Comparison of ENCODE assay signal across 8 cellular contexts in genomic region chr1:169893645-169894423, GRCh38. TPM values are rescaled to one million over a fixed set of nuclear protein-coding genes. Genes with fewer than 3 reads are reported as not detected.
A peak's percentile ranks its signal among the peaks of the same experiment; 100 is the strongest.
DNase-seq lines count a peak whose midpoint lies in the region; ATAC-seq, FAIRE-seq and TF ChIP-seq lines count a peak whose summit lies in the region.

TSS of gene SCYL3 (minus strand) at chr1:169893896. CDS start at chr1:169888840, 5,056 bp downstream.

- H2BK15ac ChIP-seq in H1 (ENCODE audit: low read length) (no peak within 1 kb of the TSS), mesenchymal stem cell (ENCODE audit: low read depth, poor library complexity, severe bottlenecking) (peak within 1 kb of the TSS; percentile 87)

- H3K18ac ChIP-seq in H1 (ENCODE audit: extremely low read depth, low read length) (peak within 1 kb of the TSS; percentile 99), mesenchymal stem cell (ENCODE audit: low read depth in 1 of 2, low read length in 2 of 2) (peak within 1 kb of the TSS; percentile 97 to 99)

- peak; percentile 74 for FAIRE-seq in HTR-8/SVneo (lab: Jason Lieb, UNC)
- peak; percentile 87 for FAIRE-seq in H1 (lab: Jason Lieb, UNC)

- H3K27me3 ChIP-seq in H1 (replicated peaks in 1 of 4; ENCODE audit: control insufficient read depth in 3 of 4, extremely low read depth in 1 of 4, insufficient read depth in 3 of 4, low read length in 3 of 4) = no peaks in the 10 kb centered on the region
- peaks cover 0 to 9% of the 10 kb centered on the region in 2 experiments for H3K27me3 ChIP-seq in mesenchymal stem cell (ENCODE audit: control insufficient read depth in 1 of 2, insufficient read depth in 1 of 2, low read length in 2 of 2)

- H4K8ac ChIP-seq in H1 (ENCODE audit: extremely low read depth, insufficient read depth, low read length) = peak within 1 kb of the TSS; percentile 98
- peak within 1 kb of the TSS; percentile 95 for H4K8ac ChIP-seq in mesenchymal stem cell (ENCODE audit: low read length)

- TF ChIP-seq EP300 in H1 (IDR thresholded peaks at IDR 0.05; ENCODE audit: borderline replicate concordance in 1 of 2, low read depth in 2 of 2, low read length in 2 of 2) = no peak

- no peak for TF ChIP-seq CTCF in H1 (IDR thresholded peaks at IDR 0.05; ENCODE audit: control extremely low read depth in 1 of 3, insufficient read depth in 1 of 3, low read depth in 1 of 3, low read length in 3 of 3)

- H3K4ac ChIP-seq in H1 (replicated peaks; ENCODE audit: insufficient read length, low read depth, low read length) = peak within 1 kb of the TSS; percentile 63
- peak within 1 kb of the TSS; percentile 92 to 99 for H3K4ac ChIP-seq in mesenchymal stem cell (ENCODE audit: low read depth in 1 of 2, low read length in 2 of 2)

- peak within 1 kb of the TSS; percentile 1 for H3K23ac ChIP-seq in H1 (ENCODE audit: insufficient read length)
- peak within 1 kb of the TSS; percentile 51 to 70 for H3K23ac ChIP-seq in mesenchymal stem cell (ENCODE audit: low read length in 2 of 2)

- H3K9me3 ChIP-seq in H1 (ENCODE audit: insufficient read depth in 2 of 2, low read depth in 1 of 2, low read length in 1 of 2) (no peaks in the 10 kb centered on the region), mesenchymal stem cell (ENCODE audit: control insufficient read depth, low read length) (no peaks in the 10 kb centered on the region)

- CTCF ChIA-PET in activated CD8-positive, alpha-beta memory T cell treated with anti-CD3 and anti-CD28 coated beads, Interleukin-2, amount 10 ng/mL, durations not matched to agents 7 days and 5 days (lab: Charles Lee) = interaction anchor here (0.9 to 2.8 kb wide), 4 partner anchors 15 to 176 kb away, joined by 3 to 13 read pairs (median 6); partner anchors contain the start of gene METTL18
- CTCF ChIA-PET in H1 (lab: Charles Lee; ENCODE audit: partially characterized antibody) = interaction anchor here (1.1 kb wide), 1 partner anchor 13 kb away, joined by 3 read pairs; no protein-coding TSS in a partner anchor

- H3K14ac ChIP-seq in H1 (ENCODE audit: insufficient read length) (no peak within 1 kb of the TSS), mesenchymal stem cell (ENCODE audit: low read length in 2 of 2) (peak within 1 kb of the TSS in 1 of 2 experiments; percentile 99)

- H3K36me3 ChIP-seq in H1 (ENCODE audit: control insufficient read depth in 2 of 4, insufficient read depth in 4 of 4, low read length in 3 of 4) (no peaks in the 10 kb centered on the region), mesenchymal stem cell (ENCODE audit: control insufficient read depth in 1 of 2, insufficient read depth in 2 of 2, low read depth in 1 of 2, low read length in 2 of 2) (peaks cover 0 to 2% of the 10 kb centered on the region in 2 experiments)

- H3K27me3 Mint-ChIP-seq in activated CD8-positive, alpha-beta memory T cell treated with anti-CD3 and anti-CD28 coated beads, Interleukin-2, amount 10 ng/mL, durations not matched to agents 7 days and 5 days = peaks cover 6% of the 10 kb centered on the region

- peak within 1 kb of the TSS; percentile 70 to 89 (median 82) for H3K4me3 ChIP-seq in H1 (ENCODE audit: extremely low read depth in 1 of 4, insufficient read depth in 2 of 4, low read depth in 3 of 4, low read length in 4 of 4)
- peak within 1 kb of the TSS; percentile 89 to 91 for H3K4me3 ChIP-seq in mesenchymal stem cell (ENCODE audit: insufficient read depth in 1 of 2, low read depth in 1 of 2, low read length in 2 of 2)

- peak within 1 kb of the TSS; percentile 97 to 99 (median 98) for H3K9ac ChIP-seq in H1 (replicated peaks in 1 of 4; ENCODE audit: extremely low read depth in 1 of 4, low read depth in 3 of 4, low read length in 3 of 4)
- peak within 1 kb of the TSS; percentile 99 for H3K9ac ChIP-seq in mesenchymal stem cell (ENCODE audit: low read length)

- H3K23me2 ChIP-seq in H1 (ENCODE audit: low read depth, low read length) = peaks cover 3% of the 10 kb centered on the region

- H4K20me1 ChIP-seq in H1 (replicated peaks in 1 of 2; ENCODE audit: control insufficient read depth in 1 of 2, insufficient read depth in 2 of 2, low read length in 2 of 2) = peaks cover 0 to 7% of the 10 kb centered on the region in 2 experiments

- DNase-seq in COLO829 (ENCODE audit: low spot score) (peak; percentile 99), HTR-8/SVneo (ENCODE audit: insufficient read length, low spot score) (peak; percentile 96), NOMO-1 treated with dmso at 0.1 percent for 144 hours (lab: John Stamatoyannopoulos, UW; ENCODE audit: unreplicated experiment) (peak; percentile 94), H1 (ENCODE audit: low read depth in 1 of 2, low spot score in 2 of 2) (peak; percentile 88 to 89), mesenchymal stem cell (peak; percentile 99)
- peak; percentile 95 for DNase-seq in activated CD8-positive, alpha-beta memory T cell treated with anti-CD3 and anti-CD28 coated beads, Interleukin-2, amount 10 ng/mL, durations not matched to agents 7 days and 5 days
- peak; percentile 79 for DNase-seq in stimulated activated CD8-positive, alpha-beta memory T cell treated with anti-CD3 and anti-CD28 coated beads, Interleukin-12 subunit alpha, Interleukin-12 subunit beta, amount 100 ng/mL, for 4 hours (ENCODE audit: low read depth)

- H2BK5ac ChIP-seq in H1 (ENCODE audit: low read depth, low read length) (peak within 1 kb of the TSS; percentile 100), mesenchymal stem cell (ENCODE audit: low read depth, low read length, poor library complexity, severe bottlenecking) (peak within 1 kb of the TSS; percentile 98)

- H3K79me2 ChIP-seq in H1 (ENCODE audit: control insufficient read depth in 1 of 2, insufficient read depth in 2 of 2, low read length in 2 of 2) = peaks cover 0 to 25% of the 10 kb centered on the region in 2 experiments; a peak in 2 of 4 replicates

- H2AK5ac ChIP-seq in H1 (ENCODE audit: low read depth, low read length) (no peak within 1 kb of the TSS), mesenchymal stem cell (ENCODE audit: low read length, severe bottlenecking) (no peak within 1 kb of the TSS)

- peak within 1 kb of the TSS; percentile 92 for H3K56ac ChIP-seq in H1 (replicated peaks; ENCODE audit: insufficient read length, low read depth, low read length)

- peak; percentile 80 for ATAC-seq in GM21367 (IDR thresholded peaks at IDR 0.05; ENCODE audit: unreplicated experiment)
- ATAC-seq in activated CD8-positive, alpha-beta memory T cell treated with anti-CD3 and anti-CD28 coated beads, Interleukin-2, amount 10 ng/mL, durations not matched to agents 7 days and 5 days = peak; percentile 87

- H3K79me1 ChIP-seq in H1 (ENCODE audit: low read depth, low read length) (peaks cover 2% of the 10 kb centered on the region; the same call in 1 of the 2 replicates), mesenchymal stem cell (replicated peaks; ENCODE audit: low read length, poor library complexity, severe bottlenecking) (peaks cover 3% of the 10 kb centered on the region)

- no peak within 1 kb of the TSS; the same call in 1 of the 2 replicates for H2BK20ac ChIP-seq in H1 (ENCODE audit: low read length)

- H4K91ac ChIP-seq in H1 (replicated peaks; ENCODE audit: insufficient read length, low read length) = peak within 1 kb of the TSS; percentile 99
- peak within 1 kb of the TSS; percentile 98 for H4K91ac ChIP-seq in mesenchymal stem cell (ENCODE audit: low read length)

- H3K4me3 Mint-ChIP-seq in activated CD8-positive, alpha-beta memory T cell treated with anti-CD3 and anti-CD28 coated beads, Interleukin-2, amount 10 ng/mL, durations not matched to agents 7 days and 5 days = peak within 1 kb of the TSS; percentile 79

- peak within 1 kb of the TSS; percentile 99 for H2BK120ac ChIP-seq in H1 (replicated peaks; ENCODE audit: low read depth, low read length)
- peak within 1 kb of the TSS; percentile 87 for H2BK120ac ChIP-seq in mesenchymal stem cell (ENCODE audit: low read depth, low read length)

- 2% methylated on average over 28 of the region's 52 CpGs; no CpG with 5 or more reads in 1 of the 2 experiments for whole genome bisulfite sequencing in H1 (ENCODE audit: extremely low coverage in 1 of 2, insufficient coverage in 1 of 2, insufficient read length in 1 of 2, insufficient replicate concordance in 2 of 2, low coverage in 1 of 2, low lambda C conversion rate in 2 of 2, missing lambda C conversion rate in 1 of 2), 2 experiments
- WGBS in mesenchymal stem cell = 0% methylated on average over 44 of the region's 52 CpGs

- H3K4me1 Mint-ChIP-seq in activated CD8-positive, alpha-beta memory T cell treated with anti-CD3 and anti-CD28 coated beads, Interleukin-2, amount 10 ng/mL, durations not matched to agents 7 days and 5 days = peaks cover 52% of the 10 kb centered on the region

- POLR2A ChIA-PET in H1 (lab: Charles Lee; ENCODE audit: partially characterized antibody) = interaction anchor here (1.1 to 2.2 kb wide), 10 partner anchors 9 to 637 kb away, joined by 3 to 12 read pairs (median 4); partner anchors contain the start of genes GORAB and METTL18

- H3K4me1 ChIP-seq in H1 (replicated peaks in 1 of 4; ENCODE audit: control insufficient read depth in 3 of 4, insufficient read depth in 4 of 4, low read length in 3 of 4) (peaks cover 0 to 10% (median 7%) of the 10 kb centered on the region in 4 experiments; a peak in 4 of 7 replicates), mesenchymal stem cell (ENCODE audit: control insufficient read depth, insufficient read depth, low read depth, low read length) (peaks cover 3% of the 10 kb centered on the region)

- no peak for TF ChIP-seq RAD21 in H1 (IDR thresholded peaks at IDR 0.05 in 1 of 2, conservative IDR thresholded peaks at IDR 0.05 in 1 of 2; ENCODE audit: low read depth in 2 of 2, low read length in 2 of 2)

- peak within 1 kb of the TSS; percentile 99 for H3K27ac Mint-ChIP-seq in activated CD8-positive, alpha-beta memory T cell treated with anti-CD3 and anti-CD28 coated beads, Interleukin-2, amount 10 ng/mL, durations not matched to agents 7 days and 5 days

- H3K4me2 ChIP-seq in H1 (ENCODE audit: insufficient read depth in 1 of 2, low read depth in 2 of 2, low read length in 2 of 2) (peak within 1 kb of the TSS; percentile 74 to 81), mesenchymal stem cell (ENCODE audit: low read length, poor library complexity, severe bottlenecking) (peak within 1 kb of the TSS; percentile 72)

- H3K36me3 Mint-ChIP-seq in activated CD8-positive, alpha-beta memory T cell treated with anti-CD3 and anti-CD28 coated beads, Interleukin-2, amount 10 ng/mL, durations not matched to agents 7 days and 5 days = peaks cover 12% of the 10 kb centered on the region

- TF ChIP-seq POLR2A in H1 (IDR thresholded peaks at IDR 0.05; ENCODE audit: control extremely low read depth in 1 of 2, low read depth in 2 of 2, low read length in 2 of 2) = peak; percentile 89 to 92

- peak within 1 kb of the TSS; percentile 80 for H2AFZ ChIP-seq in H1 (ENCODE audit: low read length)
- H2AFZ ChIP-seq in mesenchymal stem cell (ENCODE audit: low read depth, low read length) = peak within 1 kb of the TSS; percentile 92

- peak within 1 kb of the TSS; percentile 99 for H3K27ac ChIP-seq in H1 (ENCODE audit: low read depth, low read length)
- H3K27ac ChIP-seq in mesenchymal stem cell (ENCODE audit: low read length, poor library complexity, severe bottlenecking) = peak within 1 kb of the TSS; percentile 92

- H3K9me3 Mint-ChIP-seq in activated CD8-positive, alpha-beta memory T cell treated with anti-CD3 and anti-CD28 coated beads, Interleukin-2, amount 10 ng/mL, durations not matched to agents 7 days and 5 days (ENCODE audit: low read depth) = no peaks in the 10 kb centered on the region

- H2BK12ac ChIP-seq in H1 (ENCODE audit: low read depth, low read length) (peak within 1 kb of the TSS; percentile 96; the same call in 1 of the 2 replicates), mesenchymal stem cell (ENCODE audit: low read length in 2 of 2) (peak within 1 kb of the TSS in 1 of 2 experiments; percentile 95)

- H4K5ac ChIP-seq in H1 (ENCODE audit: insufficient read length, low read depth, low read length) = peak within 1 kb of the TSS; percentile 95

RNA-seq across cellular contexts. Expression of gene SCYL3, which starts in this region (rescaled TPM):
- total RNA-seq in activated CD8-positive, alpha-beta memory T cell treated with anti-CD3 and anti-CD28 coated beads, Interleukin-2, amount 10 ng/mL, durations not matched to agents 7 days and 5 days = 10 to 100 TPM; 13.6 to 14.9 TPM
- 4.3 and 5.3 TPM in 2 replicates for total RNA-seq in H1 (2021; fragmentation: NEBNext Ultra II Directional; extraction: Animal tissue kit (Norgen Biotek cat#: 25700))
- 2.4 and 2.7 TPM in 2 replicates for polyA plus RNA-seq in H1 (2011; rRNA removed)
- polyA plus RNA-seq in H1 (2011; cell fraction: cytosol; rRNA removed) = 3.8 TPM
- 6.1 TPM for polyA plus RNA-seq in H1 (2011; cell fraction: nucleus; rRNA removed)
- 2.9 to 4.9 TPM (median 3.6 TPM) in 4 replicates for polyA plus RNA-seq in H1 (2012, experiment 1 of 2)
- polyA plus RNA-seq in H1 (2012, experiment 2 of 2) = 0.34 TPM
- 3.2 TPM for polyA plus RNA-seq in H1 (2013, experiment 1 of 2)
- polyA plus RNA-seq in H1 (2013, experiment 2 of 2) = 3.0 TPM
- polyA minus RNA-seq in H1 (2011; rRNA and poly(A)+ RNA removed) = 11.5 and 12.2 TPM in 2 replicates
- 4.2 TPM for polyA minus RNA-seq in H1 (2011; cell fraction: cytosol; rRNA and poly(A)+ RNA removed)
- polyA minus RNA-seq in H1 (2011; cell fraction: nucleus; rRNA and poly(A)+ RNA removed) = 13.0 TPM
- 3.4 TPM for polyA plus RNA-seq in mesenchymal stem cell (2013, experiment 1 of 2)
- polyA plus RNA-seq in mesenchymal stem cell (2013, experiment 2 of 2) = 3.4 TPM

Comparison
In these comparisons a context has a peak if more than half of its experiments do, and no peak if none do; other contexts are left out.
1. Peak in every context shown above with its lines: DNase-seq, ATAC-seq, H3K4me3 ChIP-seq and H3K27ac ChIP-seq.